28 cellular contexts compared by ENCODE assay signal in the genomic region with DNA sequence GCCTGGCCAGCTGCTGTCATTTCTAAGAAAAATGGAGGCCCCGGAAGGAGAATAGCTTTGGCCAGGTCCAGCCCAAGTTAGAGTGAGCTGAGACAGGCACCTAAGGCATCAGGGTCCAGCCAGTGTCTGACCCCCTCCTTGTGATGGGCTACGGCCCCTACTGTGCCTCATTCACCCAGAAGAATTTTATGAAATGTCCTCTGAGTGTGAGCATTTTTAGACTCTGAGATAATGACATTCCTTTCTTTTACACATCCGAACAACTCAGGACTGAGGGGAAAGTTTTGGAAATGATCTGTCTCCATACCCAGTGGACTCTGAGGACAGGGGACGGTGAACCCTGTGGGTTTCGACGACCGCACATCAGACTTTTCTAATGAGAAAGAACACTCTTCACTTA. TPM values are rescaled to one million over a fixed set of nuclear protein-coding genes. Genes with fewer than 3 reads are reported as not detected.
"Had no signal": no experiment of that assay in that cellular context is flagged by ENCODE, and none has a peak within 500 bp of the region (broad histone marks: within the 10 kb centered on the region; RNA-seq: fewer than 3 reads in every experiment).

No MANE protein-coding gene starts in this region.

- ATAC-seq: activated CD4-positive, CD25-positive, alpha-beta regulatory T cell treated with anti-CD3 and anti-CD28 coated beads, Interleukin-2, amount 50 U/mL, for 24 hours; activated CD8-positive, alpha-beta T cell treated with anti-CD3 and anti-CD28 coated beads, Interleukin-2, amount 10 ng/mL, durations not matched to agents 7 days and 5 days; activated naive CD4-positive, alpha-beta T cell treated with anti-CD3 and anti-CD28 coated beads, Interleukin-2, amount 50 U/mL, for 72 hours; activated naive CD8-positive, alpha-beta T cell treated with anti-CD3 and anti-CD28 coated beads, Interleukin-2, amount 50 U/mL, for 24 hours; Panc1; Right ventricle myocardium inferior; T-cell had no signal

- H3K27ac ChIP-seq: SK-N-MC had no signal

- DNase-seq: activated CD4-positive, alpha-beta T cell treated with anti-CD3 and anti-CD28 coated beads for 4 hours; activated CD8-positive, alpha-beta T cell treated with anti-CD3 and anti-CD28 coated beads, Interleukin-2, amount 10 ng/mL, durations not matched to agents 7 days and 5 days; activated effector memory CD4-positive, alpha-beta T cell treated with Interleukin-2 at 50 U/mL for 16 hours; activated naive CD4-positive, alpha-beta T cell treated with Interleukin-2 at 50 U/mL for 16 hours; activated naive CD8-positive, alpha-beta T cell treated with anti-CD3 and anti-CD28 coated beads, Interleukin-2, amount 50 U/mL, for 24 hours; activated T-cell treated with anti-CD3 and anti-CD28 coated beads, Interleukin-2, amount 50 U/mL, for 24 hours; amygdala; cerebellar nuclear complex; Karpas-422; MM.1S; NCI-H1105; NCI-H1436; NCI-H1694 treated with DMSO at 0.1 percent for 48 hours; NCI-H2029 treated with DMSO at 0.1 percent for 48 hours; NCI-H510A treated with DMSO at 0.1 percent for 48 hours; NCI-H69; NK-92 treated with Interleukin-12 subunit alpha and Interleukin-12 subunit beta, amount 100 ng/mL, for 24 hours; OCI-M1; RPMI8226; T-cell; T-helper 2 cell had no signal

- H3K4me3 ChIP-seq: SK-N-MC had no signal

RNA-seq across cellular contexts. Expression of a gene that starts 50.4 kb away (rescaled TPM):
- total RNA-seq: activated naive CD4-positive, alpha-beta T cell treated with anti-CD3 and anti-CD28 coated beads, Interleukin-2, amount 50 U/mL, for 72 hours; activated T-helper 1 cell treated with anti-CD3 and anti-CD28 coated beads, Interleukin-12 subunit alpha, Interleukin-12 subunit beta, Interleukin-2, Interleukin-4 antibody, amounts not matched to agents 30 ng/mL and 10 ng/mL and 1 ng/mL, durations not matched to agents 14 hours and 24 hours and 36 hours; cardiac septum had no signal
